ENCODE assay signal across 23 cellular contexts in genomic region chrX:124194209-124194608, GRCh38.
A peak's percentile ranks its signal among the peaks of the same experiment; 100 is the strongest.
DNase-seq lines count a peak whose midpoint lies in the region; ATAC-seq, FAIRE-seq and TF ChIP-seq lines count a peak whose summit lies in the region.
"Had no signal": no experiment of that assay in that cellular context is flagged by ENCODE, and none has a peak within 500 bp of the region (broad histone marks: within the 10 kb centered on the region; RNA-seq: fewer than 3 reads in every experiment).

No MANE protein-coding gene starts in this region.

- TF ChIP-seq CTCF in astrocyte (IDR thresholded peaks at IDR 0.05; ENCODE audit: insufficient read depth, low read depth, low read length) (no peak), psoas muscle (IDR thresholded peaks at IDR 0.05) (no peak), GM10248 (IDR thresholded peaks at IDR 0.05; ENCODE audit: control extremely low read depth, extremely low read depth, low read depth, missing control alignments) (no peak)

- no peak overlapping the region for H3K27ac ChIP-seq in astrocyte (ENCODE audit: low read depth, low read length)
- peak overlapping the region; percentile 81 for H3K27ac ChIP-seq in psoas muscle
- H3K27ac ChIP-seq: epithelial cell of prostate, thyroid gland had no signal

- H2AFZ ChIP-seq in astrocyte (ENCODE audit: low read depth, low read length), result no peak overlapping the region

- H3K36me3 ChIP-seq in astrocyte (ENCODE audit: insufficient read depth, low read length), result no peaks in the 10 kb centered on the region
- H3K36me3 ChIP-seq in psoas muscle (ENCODE audit: insufficient read depth in 1 of 2, low read depth in 1 of 2), result no peaks in the 10 kb centered on the region
- H3K36me3 ChIP-seq: thyroid gland had no signal

- intact Hi-C loops in psoas muscle (cut with DNase I), result no loop called here
- intact Hi-C loops in activated T-helper 2 cell treated with anti-CD3 and anti-CD28 coated beads, Interferon-gamma antibody, Interleukin-2, Interleukin-4, amounts not matched to agents 10 μg/mL and 5 μg/mL and 100 μg/mL, durations not matched to agents 14 hours and 24 hours and 36 hours (cut with micrococcal nuclease), result no loop called here

- POLR2A ChIA-PET in GM10248 (lab: Yijun Ruan, JAX), result no interaction called here

- no peak overlapping the region for H3K4me2 ChIP-seq in astrocyte (ENCODE audit: low read length)

- H3K27ac Mint-ChIP-seq in astrocyte (ENCODE audit: unreplicated experiment), result peak overlapping the region; percentile 66
- no peak overlapping the region for H3K27ac Mint-ChIP-seq in activated T-helper 2 cell treated with anti-CD3 and anti-CD28 coated beads, Interferon-gamma antibody, Interleukin-2, Interleukin-4, amounts not matched to agents 10 μg/mL and 5 μg/mL and 100 μg/mL, durations not matched to agents 14 hours and 24 hours and 36 hours
- H3K27ac Mint-ChIP-seq: activated CD4-positive, alpha-beta memory T cell treated with anti-CD3 and anti-CD28 coated beads for 36 hours; activated T-helper 17 cell treated with anti-CD3 and anti-CD28 coated beads, Interleukin-2, amount 50 U/mL, for 72 hours had no signal

- H3K27me3 Mint-ChIP-seq in astrocyte (ENCODE audit: low read depth, unreplicated experiment), result no peaks in the 10 kb centered on the region
- no peaks in the 10 kb centered on the region for H3K27me3 Mint-ChIP-seq in activated T-helper 2 cell treated with anti-CD3 and anti-CD28 coated beads, Interferon-gamma antibody, Interleukin-2, Interleukin-4, amounts not matched to agents 10 μg/mL and 5 μg/mL and 100 μg/mL, durations not matched to agents 14 hours and 24 hours and 36 hours (ENCODE audit: low read depth)
- H3K27me3 Mint-ChIP-seq: activated CD4-positive, alpha-beta memory T cell treated with anti-CD3 and anti-CD28 coated beads for 36 hours; activated T-helper 17 cell treated with anti-CD3 and anti-CD28 coated beads, Interleukin-2, amount 50 U/mL, for 72 hours; naive B cell had no signal

- H3K4me1 Mint-ChIP-seq in astrocyte (ENCODE audit: low read depth, unreplicated experiment), result no peaks in the 10 kb centered on the region
- no peaks in the 10 kb centered on the region for H3K4me1 Mint-ChIP-seq in activated T-helper 2 cell treated with anti-CD3 and anti-CD28 coated beads, Interferon-gamma antibody, Interleukin-2, Interleukin-4, amounts not matched to agents 10 μg/mL and 5 μg/mL and 100 μg/mL, durations not matched to agents 14 hours and 24 hours and 36 hours (ENCODE audit: low read depth)
- H3K4me1 Mint-ChIP-seq: activated T-helper 17 cell treated with anti-CD3 and anti-CD28 coated beads, Interleukin-2, amount 50 U/mL, for 72 hours; naive B cell had no signal

- CTCF ChIA-PET in GM10248 (lab: Yijun Ruan, JAX), result interaction anchor here (1.4 kb wide), 1 partner anchor 13 kb away, joined by 3 read pairs; no protein-coding TSS in a partner anchor

- ATAC-seq in psoas muscle, result peak; percentile 82 to 90 (median 89)
- ATAC-seq: activated T-helper 17 cell treated with anti-CD3 and anti-CD28 coated beads, Interleukin-2, amount 50 U/mL, for 72 hours; HCT116; PC-3 had no signal

- no peak overlapping the region for H3K4me3 ChIP-seq in astrocyte (ENCODE audit: insufficient read depth, low read depth, low read length)
- H3K4me3 ChIP-seq in psoas muscle, result peak overlapping the region; percentile 40
- H3K4me3 ChIP-seq: coronary artery, thyroid gland had no signal

- H3K9me3 Mint-ChIP-seq in astrocyte (ENCODE audit: unreplicated experiment), result no peaks in the 10 kb centered on the region
- no peaks in the 10 kb centered on the region for H3K9me3 Mint-ChIP-seq in activated T-helper 2 cell treated with anti-CD3 and anti-CD28 coated beads, Interferon-gamma antibody, Interleukin-2, Interleukin-4, amounts not matched to agents 10 μg/mL and 5 μg/mL and 100 μg/mL, durations not matched to agents 14 hours and 24 hours and 36 hours
- H3K9me3 Mint-ChIP-seq: activated CD4-positive, alpha-beta memory T cell treated with anti-CD3 and anti-CD28 coated beads for 36 hours; activated T-helper 17 cell treated with anti-CD3 and anti-CD28 coated beads, Interleukin-2, amount 50 U/mL, for 72 hours had no signal

- no peaks in the 10 kb centered on the region for H3K79me2 ChIP-seq in astrocyte (ENCODE audit: insufficient read depth, low read length)

- H4K20me1 ChIP-seq in astrocyte (ENCODE audit: insufficient read depth, low read length), result no peaks in the 10 kb centered on the region

- WGBS in psoas muscle, 3 donors, result 13 to 23% (median 17%) methylated on average over 5 to 6 of the region's 6 CpGs

- H3K4me3 Mint-ChIP-seq in astrocyte (ENCODE audit: unreplicated experiment), result no peak overlapping the region
- H3K4me3 Mint-ChIP-seq in activated T-helper 2 cell treated with anti-CD3 and anti-CD28 coated beads, Interferon-gamma antibody, Interleukin-2, Interleukin-4, amounts not matched to agents 10 μg/mL and 5 μg/mL and 100 μg/mL, durations not matched to agents 14 hours and 24 hours and 36 hours (ENCODE audit: low read depth), result no peak overlapping the region
- H3K4me3 Mint-ChIP-seq: activated CD4-positive, alpha-beta memory T cell treated with anti-CD3 and anti-CD28 coated beads for 36 hours; activated T-helper 17 cell treated with anti-CD3 and anti-CD28 coated beads, Interleukin-2, amount 50 U/mL, for 72 hours; naive B cell had no signal

- no peak for FAIRE-seq in astrocyte (lab: Jason Lieb, UNC)

- H3K27me3 ChIP-seq in astrocyte (ENCODE audit: insufficient read depth, low read length) (no peaks in the 10 kb centered on the region), psoas muscle (ENCODE audit: insufficient read depth in 3 of 3, low read length in 2 of 3) (no peaks in the 10 kb centered on the region)
- H3K27me3 ChIP-seq: thyroid gland had no signal

- no peaks in the 10 kb centered on the region for H3K9me3 ChIP-seq in astrocyte (ENCODE audit: insufficient read depth, low read depth, low read length)
- no peaks in the 10 kb centered on the region for H3K9me3 ChIP-seq in psoas muscle
- H3K9me3 ChIP-seq: thyroid gland had no signal

- H3K4me1 ChIP-seq in astrocyte (ENCODE audit: insufficient read depth, low read length) (no peaks in the 10 kb centered on the region), psoas muscle (peaks cover 18% of the 10 kb centered on the region)
- H3K4me1 ChIP-seq: thyroid gland had no signal

- DNase-seq in AG08395 (ENCODE audit: low spot score) (peak; percentile 28), astrocyte (ENCODE audit: low read depth) (no peak), left kidney (ENCODE audit: low read depth, low spot score) (peak; percentile 39), psoas muscle (peak; percentile 29 to 49), epidermal melanocyte (ENCODE audit: insufficient read length, low spot score) (no peak), SKM-1 treated with dmso at 0.1 percent for 144 hours (lab: John Stamatoyannopoulos, UW; ENCODE audit: unreplicated experiment) (no peak), GM10248 (ENCODE audit: extremely low spot score) (no peak)
- DNase-seq in activated T-helper 2 cell treated with anti-CD3 and anti-CD28 coated beads, Interferon-gamma antibody, Interleukin-2, Interleukin-4, amounts not matched to agents 10 μg/mL and 5 μg/mL and 100 μg/mL, durations not matched to agents 14 hours and 24 hours and 36 hours (ENCODE audit: low spot score), result no peak
- DNase-seq: activated CD4-positive, alpha-beta memory T cell treated with anti-CD3 and anti-CD28 coated beads for 36 hours; amniotic stem cell; glutamatergic neuron; MM.1S; naive B cell; NCI-H187 treated with DMSO at 0.1 percent for 48 hours; NCI-H524; PC-3; retina; stimulated activated CD4-positive, alpha-beta T cell treated with anti-CD3 and anti-CD28 coated beads, Interleukin-4, amount 100 ng/mL, for 24 hours; thyroid gland had no signal

- no peaks in the 10 kb centered on the region for H3K36me3 Mint-ChIP-seq in astrocyte (ENCODE audit: low read depth, unreplicated experiment)
- H3K36me3 Mint-ChIP-seq in activated T-helper 2 cell treated with anti-CD3 and anti-CD28 coated beads, Interferon-gamma antibody, Interleukin-2, Interleukin-4, amounts not matched to agents 10 μg/mL and 5 μg/mL and 100 μg/mL, durations not matched to agents 14 hours and 24 hours and 36 hours (ENCODE audit: low read depth), result no peaks in the 10 kb centered on the region
- H3K36me3 Mint-ChIP-seq: activated CD4-positive, alpha-beta memory T cell treated with anti-CD3 and anti-CD28 coated beads for 36 hours; naive B cell had no signal

- H3K9ac ChIP-seq in astrocyte (ENCODE audit: low read length), result no peak overlapping the region

Comparison
In these comparisons a context has a peak if more than half of its experiments do, and no peak if none do; other contexts are left out.
1. DNase-seq: peak in AG08395 (single experiment), left kidney (single experiment) and psoas muscle (2 of 2); none in astrocyte (single experiment), activated T-helper 2 cell treated with anti-CD3 and anti-CD28 coated beads, Interferon-gamma antibody, Interleukin-2, Interleukin-4, amounts not matched to agents 10 μg/mL and 5 μg/mL and 100 μg/mL, durations not matched to agents 14 hours and 24 hours and 36 hours (single experiment), epidermal melanocyte (single experiment), SKM-1 treated with dmso at 0.1 percent for 144 hours (single experiment) and GM10248 (single experiment).